ENCODE assay signal across 17 cellular contexts in the genomic region with DNA sequence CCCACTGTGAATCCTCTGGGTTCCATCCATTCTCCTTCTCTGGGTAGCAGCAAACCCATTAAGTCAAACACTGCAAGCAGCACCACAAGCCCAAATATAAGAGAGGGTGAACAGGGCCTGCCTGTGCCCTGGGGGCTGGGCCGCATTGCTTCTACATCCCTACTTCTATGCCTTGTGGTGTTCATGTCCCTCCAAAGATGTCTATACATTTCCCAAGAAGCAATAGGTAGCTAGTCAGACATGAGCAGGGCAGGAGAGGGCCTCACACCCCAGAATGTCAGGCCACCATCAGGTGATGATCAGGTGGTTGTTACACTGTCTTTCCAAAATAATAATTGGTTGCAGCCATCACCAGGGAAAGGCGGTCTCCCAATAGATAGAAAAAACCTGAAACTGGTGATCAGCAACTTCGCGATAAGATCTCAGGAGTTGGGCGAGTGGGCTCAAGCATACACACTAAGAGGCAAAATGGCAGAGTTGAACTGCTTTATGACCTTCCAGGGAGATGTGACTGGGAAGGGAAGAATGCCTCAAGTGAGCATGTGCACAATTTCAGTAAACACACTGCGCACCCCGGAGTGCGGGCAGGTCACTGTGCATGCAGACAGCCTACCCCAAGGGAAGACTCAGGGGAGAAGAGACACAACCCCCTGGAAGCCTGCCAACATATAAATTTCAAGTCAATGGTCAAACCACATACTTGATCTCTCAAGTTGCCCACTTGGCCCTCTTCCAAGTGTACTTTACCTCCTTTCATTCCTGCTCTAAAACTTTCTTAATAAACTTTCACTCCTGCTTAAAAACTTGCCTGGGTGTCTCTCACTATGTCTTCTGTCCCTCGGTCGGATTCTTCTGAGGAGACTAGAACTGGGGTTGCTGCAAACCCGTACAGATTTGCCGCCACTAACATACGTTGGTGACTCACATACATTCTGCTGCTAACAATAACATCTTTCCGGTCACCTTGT. TPM values are rescaled to one million over a fixed set of nuclear protein-coding genes. Genes with fewer than 3 reads are reported as not detected.
DNase-seq lines count a peak whose midpoint lies in the region; ATAC-seq and TF ChIP-seq lines count a peak whose summit lies in the region.
"Had no signal": no experiment of that assay in that cellular context is flagged by ENCODE, and none has a peak within 500 bp of the region (broad histone marks: within the 10 kb centered on the region; RNA-seq: fewer than 3 reads in every experiment).

No MANE protein-coding gene starts in this region.

- no peak for ATAC-seq in central memory CD8-positive, alpha-beta T cell (replicated peaks; ENCODE audit: extremely low read depth, poor library complexity, severe bottlenecking)
- no peak for ATAC-seq in GM19351 (IDR thresholded peaks at IDR 0.05; ENCODE audit: unreplicated experiment)
- no peak for ATAC-seq in mucosa of descending colon

- no peak overlapping the region for H3K27ac ChIP-seq in left ventricle myocardium inferior (replicated peaks)
- H3K27ac ChIP-seq: C4-2B, SJSA1 had no signal

- H3K4me3 ChIP-seq in lower leg skin (ENCODE audit: low read depth, poor library complexity, severe bottlenecking): no peak overlapping the region
- H3K4me3 ChIP-seq in left ventricle myocardium inferior: no peak overlapping the region
- H3K4me3 ChIP-seq in mucosa of descending colon: no peak overlapping the region
- H3K4me3 ChIP-seq: SJSA1 had no signal

- H3K36me3 ChIP-seq in left ventricle myocardium inferior: no peaks in the 10 kb centered on the region
- no peaks in the 10 kb centered on the region for H3K36me3 ChIP-seq in mucosa of descending colon (ENCODE audit: low read depth)
- H3K36me3 ChIP-seq: SJSA1 had no signal

- no peaks in the 10 kb centered on the region for H3K27me3 Mint-ChIP-seq in activated T-cell treated with anti-CD3 and anti-CD28 coated beads, Interleukin-2, amount 50 U/mL, for 24 hours
- peaks cover 33% of the 10 kb centered on the region for H3K27me3 Mint-ChIP-seq in central memory CD8-positive, alpha-beta T cell

- H3K4me3 Mint-ChIP-seq in activated T-cell treated with anti-CD3 and anti-CD28 coated beads, Interleukin-2, amount 50 U/mL, for 24 hours: no peak overlapping the region
- no peak overlapping the region for H3K4me3 Mint-ChIP-seq in central memory CD8-positive, alpha-beta T cell

- intact Hi-C loops in lower leg skin (cut with DNase I; ENCODE audit: low total_unique reads): no loop called here
- intact Hi-C loops in left ventricle myocardium inferior (cut with micrococcal nuclease): no loop called here
- intact Hi-C loops in mucosa of descending colon (cut with DNase I, micrococcal nuclease): no loop called here

- H3K9me3 ChIP-seq in left ventricle myocardium inferior (replicated peaks) (no peaks in the 10 kb centered on the region), mucosa of descending colon (no peaks in the 10 kb centered on the region)
- H3K9me3 ChIP-seq: SJSA1 had no signal

- no peaks in the 10 kb centered on the region for H3K4me1 Mint-ChIP-seq in activated T-cell treated with anti-CD3 and anti-CD28 coated beads, Interleukin-2, amount 50 U/mL, for 24 hours (ENCODE audit: low read depth)
- H3K4me1 Mint-ChIP-seq in central memory CD8-positive, alpha-beta T cell: no peaks in the 10 kb centered on the region

- no peaks in the 10 kb centered on the region for H3K9me3 Mint-ChIP-seq in activated T-cell treated with anti-CD3 and anti-CD28 coated beads, Interleukin-2, amount 50 U/mL, for 24 hours
- no peaks in the 10 kb centered on the region for H3K9me3 Mint-ChIP-seq in central memory CD8-positive, alpha-beta T cell

- TF ChIP-seq POLR2A in lower leg skin (IDR thresholded peaks at IDR 0.05): no peak

- no peaks in the 10 kb centered on the region for H3K27me3 ChIP-seq in left ventricle myocardium inferior (ENCODE audit: low read depth)
- H3K27me3 ChIP-seq: SJSA1 had no signal

- no peaks in the 10 kb centered on the region for H3K36me3 Mint-ChIP-seq in activated T-cell treated with anti-CD3 and anti-CD28 coated beads, Interleukin-2, amount 50 U/mL, for 24 hours (ENCODE audit: low read depth)
- H3K36me3 Mint-ChIP-seq in central memory CD8-positive, alpha-beta T cell (ENCODE audit: insufficient read depth): no peaks in the 10 kb centered on the region

- no peak for TF ChIP-seq CTCF in lower leg skin (IDR thresholded peaks at IDR 0.05)
- TF ChIP-seq CTCF in left ventricle myocardium inferior (IDR thresholded peaks at IDR 0.05; ENCODE audit: borderline replicate concordance): no peak
- TF ChIP-seq CTCF in mucosa of descending colon (IDR thresholded peaks at IDR 0.05): no peak

- peak; percentile 14 for DNase-seq in activated T-cell treated with anti-CD3 and anti-CD28 coated beads, Interleukin-2, amount 50 U/mL, for 24 hours
- DNase-seq in activated T-cell treated with anti-CD3 and anti-CD28 coated beads for 4 hours: no peak
- DNase-seq in central memory CD8-positive, alpha-beta T cell (ENCODE audit: low spot score in 2 of 2): peak; percentile 5 to 6
- DNase-seq in lower leg skin (ENCODE audit: low spot score in 2 of 2): peak; percentile 5 to 32
- no peak for DNase-seq in left ventricle myocardium inferior
- no peak for DNase-seq in mucosa of descending colon
- DNase-seq: DMS 273 treated with DMSO at 0.1 percent for 48 hours, GDM1, Karpas-422, MM.1S, NCI-H187 treated with DMSO at 0.1 percent for 48 hours, NCI-H2171 treated with DMSO at 0.1 percent for 48 hours, NCI-H446 treated with DMSO at 0.1 percent for 48 hours, NCI-H774 had no signal

- WGBS in lower leg skin, 2 donors: 93 to 94% methylated on average over 14 of the region's 14 CpGs

- no peak overlapping the region for H3K27ac Mint-ChIP-seq in activated T-cell treated with anti-CD3 and anti-CD28 coated beads, Interleukin-2, amount 50 U/mL, for 24 hours
- H3K27ac Mint-ChIP-seq in central memory CD8-positive, alpha-beta T cell (ENCODE audit: low read depth): no peak overlapping the region

- H3K4me1 ChIP-seq in left ventricle myocardium inferior (no peaks in the 10 kb centered on the region), mucosa of descending colon (ENCODE audit: low read depth) (no peaks in the 10 kb centered on the region)
- H3K4me1 ChIP-seq: SJSA1 had no signal

RNA-seq across cellular contexts. Expression of a gene that starts 39.9 kb away (rescaled TPM):
- total RNA-seq in lower leg skin (10 to 100 TPM in 3 of 4 donors, 1 to 10 TPM in 1; 9.6 to 31.3 (median 19.2) TPM), left ventricle myocardium inferior (44.6 TPM), mucosa of descending colon (10 to 100 TPM in 1 of 3 donors, 1 to 10 TPM in 2; 1.3 to 21.9 (median 2.0) TPM)

Comparison
In these comparisons a context has a peak if more than half of its experiments do, and no peak if none do; other contexts are left out.
1. DNase-seq: peak in activated T-cell treated with anti-CD3 and anti-CD28 coated beads, Interleukin-2, amount 50 U/mL, for 24 hours (single experiment), central memory CD8-positive, alpha-beta T cell (2 of 2) and lower leg skin (2 of 2); none in activated T-cell treated with anti-CD3 and anti-CD28 coated beads for 4 hours (single experiment), left ventricle myocardium inferior (single experiment) and mucosa of descending colon (0 of 3).